ENCODE assay signal across 13 cellular contexts in the genomic region with DNA sequence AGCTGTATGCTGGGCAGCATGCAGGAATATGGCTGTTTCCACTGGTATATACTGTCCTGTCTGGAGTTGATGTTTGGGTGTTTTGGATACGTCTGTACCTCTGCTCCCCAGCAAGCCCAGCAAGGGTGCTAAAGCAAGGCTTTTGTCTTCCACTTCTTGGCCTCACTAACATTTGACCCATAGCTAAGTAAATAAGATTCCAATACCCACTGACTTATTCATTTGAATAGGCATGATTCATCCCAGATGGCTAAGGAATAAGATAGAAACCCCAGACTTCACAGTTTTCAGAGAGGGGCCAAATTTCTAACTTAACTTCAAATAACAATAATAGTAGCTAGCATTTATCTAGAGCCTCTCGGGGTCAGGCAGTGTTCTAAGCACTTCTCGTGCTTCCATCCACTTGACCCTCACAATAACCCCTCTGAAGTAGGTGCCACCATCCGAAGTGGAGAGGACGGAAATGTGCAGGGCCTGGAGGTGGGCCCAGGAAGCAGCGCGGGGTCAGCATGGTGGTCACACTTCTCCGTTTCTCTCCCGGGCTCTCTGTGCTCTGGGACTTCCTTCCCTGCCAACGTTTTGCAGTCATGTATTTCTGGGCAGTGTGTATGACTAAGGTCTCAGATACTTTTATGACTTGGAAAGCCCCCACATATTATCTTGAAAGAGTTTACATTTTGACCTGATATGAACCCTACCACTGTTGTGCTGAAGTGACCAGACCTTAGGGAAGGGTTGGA. TPM values are rescaled to one million over a fixed set of nuclear protein-coding genes. Genes with fewer than 3 reads are reported as not detected.
DNase-seq lines count a peak whose midpoint lies in the region; TF ChIP-seq lines count a peak whose summit lies in the region.
"Had no signal": no experiment of that assay in that cellular context is flagged by ENCODE, and none has a peak within 500 bp of the region (broad histone marks: within the 10 kb centered on the region; RNA-seq: fewer than 3 reads in every experiment).

No MANE protein-coding gene starts in this region.

- peaks cover 38% of the 10 kb centered on the region for H3K4me1 ChIP-seq in osteoblast (ENCODE audit: insufficient read depth, low read length)

- H3K27me3 ChIP-seq in osteoblast (ENCODE audit: insufficient read depth, low read length), result no peaks in the 10 kb centered on the region
- H3K27me3 ChIP-seq in WERI-Rb-1 (ENCODE audit: insufficient read depth, low read depth, severe bottlenecking), result no peaks in the 10 kb centered on the region

- in situ Hi-C loops in G401 (cut with HindIII; ENCODE audit: low sequenced_read_pairs), result no loop called here

- peaks cover 40% of the 10 kb centered on the region for H3K79me2 ChIP-seq in osteoblast (ENCODE audit: insufficient read depth, low read length)

- H3K9me3 ChIP-seq in osteoblast (ENCODE audit: low read depth, low read length), result no peaks in the 10 kb centered on the region
- H3K9me3 ChIP-seq in WERI-Rb-1 (ENCODE audit: severe bottlenecking), result no peaks in the 10 kb centered on the region
- H3K9me3 ChIP-seq: Caco-2 had no signal

- H2AFZ ChIP-seq in osteoblast (ENCODE audit: low read length), result peak overlapping the region; percentile 74

- H3K36me3 ChIP-seq in osteoblast (ENCODE audit: insufficient read depth, low read length) (no peaks in the 10 kb centered on the region), WERI-Rb-1 (no peaks in the 10 kb centered on the region)

- DNase-seq in ELR (ENCODE audit: low read depth) (peak; percentile 88), HT1080 (ENCODE audit: low read depth) (peak; percentile 73), brain pericyte (ENCODE audit: low read depth, low spot score) (peak; percentile 6), osteoblast (ENCODE audit: insufficient read length, low spot score, missing footprints) (no peak), LoVo (ENCODE audit: low spot score) (no peak), G401 (ENCODE audit: low spot score) (no peak), C1 segment of cervical spinal cord (lab: John Stamatoyannopoulos, UW) (no peak), WERI-Rb-1 (no peak)
- DNase-seq: activated CD4-positive, alpha-beta T cell treated with anti-CD3 and anti-CD28 coated beads, Interleukin-2, amount 50 U/mL, for 4 hours; Caco-2; NCI-H2081 treated with DMSO at 0.1 percent for 48 hours; SIG-M5; stimulated activated CD8-positive, alpha-beta memory T cell treated with anti-CD3 and anti-CD28 coated beads, Interleukin-4, amount 100 ng/mL, for 48 hours had no signal

- peak overlapping the region; percentile 90 for H3K4me2 ChIP-seq in osteoblast (ENCODE audit: insufficient read depth, low read length)

- no peak for TF ChIP-seq CTCF in osteoblast (IDR thresholded peaks at IDR 0.05; ENCODE audit: extremely low read depth, low read depth, low read length)
- TF ChIP-seq CTCF in WERI-Rb-1 (IDR thresholded peaks at IDR 0.05; ENCODE audit: low read depth, low read length), result no peak

- H3K4me3 ChIP-seq in osteoblast (ENCODE audit: insufficient read depth, low read length), result peak overlapping the region; percentile 57
- no peak overlapping the region for H3K4me3 ChIP-seq in WERI-Rb-1 (ENCODE audit: low read depth, low read length)

- H4K20me1 ChIP-seq in osteoblast (ENCODE audit: insufficient read depth, low read length), result no peaks in the 10 kb centered on the region

- H3K27ac ChIP-seq in osteoblast (ENCODE audit: low read depth, low read length) (peak overlapping the region; percentile 98), WERI-Rb-1 (no peak overlapping the region)

RNA-seq across cellular contexts. Expression of gene LRRK1, which starts 39.3 kb away (rescaled TPM):
- total RNA-seq in HT1080 (2014; rRNA removed; shearing (Covaris generic)), result 9.9 and 12.4 TPM in 2 replicates
- polyA plus RNA-seq in HT1080 (2015; cell fraction: cytosol; rRNA removed), result 4.2 and 4.5 TPM in 2 replicates
- 11.7 and 12.7 TPM in 2 replicates for polyA plus RNA-seq in HT1080 (2015; cell fraction: nucleus; rRNA removed)
- total RNA-seq in osteoblast, result 14.1 and 15.2 TPM in 2 replicates
- total RNA-seq in G401 (2014; rRNA removed; shearing (Covaris generic)), result not detected in 2 replicates

Comparison
In these comparisons a context has a peak if more than half of its experiments do, and no peak if none do; other contexts are left out.
1. DNase-seq: peak in ELR (single experiment), HT1080 (single experiment) and brain pericyte (single experiment); none in osteoblast (single experiment), LoVo (single experiment), G401 (single experiment), C1 segment of cervical spinal cord (0 of 14) and WERI-Rb-1 (single experiment).
2. RNA of gene LRRK1, which starts 39.3 kb away (total RNA-seq): 14.1 to 15.2 TPM in osteoblast and 9.9 to 12.4 TPM in HT1080; not detected in G401; every median in the first group is over 10 times any median in the second.